Comparison of ENCODE assay signal across 3 cellular contexts in genomic region chr19:30504272-30504671, GRCh38.
"Had no signal": no experiment of that assay in that cellular context is flagged by ENCODE, and none has a peak within 500 bp of the region (broad histone marks: within the 10 kb centered on the region; RNA-seq: fewer than 3 reads in every experiment).

No MANE protein-coding gene starts in this region.

- DNase-seq: GDM1, GF-D8 had no signal

- ATAC-seq: GM12878 had no signal

- H3K4me3 ChIP-seq: GM12878 had no signal
